ENCODE assay signal across 27 cellular contexts in genomic region chr10:43955978-43956377, GRCh38.
"Had no signal": no experiment of that assay in that cellular context is flagged by ENCODE, and none has a peak within 500 bp of the region (broad histone marks: within the 10 kb centered on the region; RNA-seq: fewer than 3 reads in every experiment).

No MANE protein-coding gene starts in this region.

- H3K27ac Mint-ChIP-seq: natural killer cell; stimulated activated effector memory CD8-positive, alpha-beta T cell treated with anti-CD3 and anti-CD28 coated beads, Interleukin-12 subunit alpha, Interleukin-12 subunit beta, amount 100 ng/mL, for 72 hours had no signal

- H2AFZ ChIP-seq: parathyroid adenoma had no signal

- H3K4me3 Mint-ChIP-seq: natural killer cell; stimulated activated effector memory CD8-positive, alpha-beta T cell treated with anti-CD3 and anti-CD28 coated beads, Interleukin-12 subunit alpha, Interleukin-12 subunit beta, amount 100 ng/mL, for 72 hours had no signal

- H3K36me3 Mint-ChIP-seq: stimulated activated effector memory CD8-positive, alpha-beta T cell treated with anti-CD3 and anti-CD28 coated beads, Interleukin-12 subunit alpha, Interleukin-12 subunit beta, amount 100 ng/mL, for 72 hours had no signal

- H3K4me1 ChIP-seq: lower lobe of right lung, prostate gland, right atrium auricular region, stomach, thyroid gland had no signal

- H3K27ac ChIP-seq: dorsolateral prefrontal cortex, epithelial cell of prostate, esophagus squamous epithelium, heart right ventricle, lower lobe of right lung, neutrophil, parathyroid adenoma, prostate gland, right atrium auricular region, stomach, thyroid gland had no signal

- H3K27me3 ChIP-seq: esophagus squamous epithelium, heart right ventricle, right atrium auricular region, stomach, thyroid gland had no signal

- H3K9ac ChIP-seq: parathyroid adenoma had no signal

- ATAC-seq: heart right ventricle; left colon; left ventricle myocardium superior; lower lobe of right lung; natural killer cell; sciatic nerve; stimulated activated effector memory CD8-positive, alpha-beta T cell treated with anti-CD3 and anti-CD28 coated beads, Interleukin-12 subunit alpha, Interleukin-12 subunit beta, amount 100 ng/mL, for 72 hours had no signal

- H3K9me3 ChIP-seq: esophagus squamous epithelium, lower lobe of right lung, neutrophil, prostate gland, right atrium auricular region, stomach, thyroid gland had no signal

- H3K4me2 ChIP-seq: smooth muscle cell had no signal

- DNase-seq: cerebellar nuclear complex; effector CD4-positive, alpha-beta T cell; esophagus squamous epithelium; foreskin melanocyte; glutamatergic neuron; heart right ventricle; hippocampal formation; kidney glomerular epithelial cell; left colon; left ventricle myocardium superior; lower lobe of right lung; natural killer cell; stimulated activated CD4-positive, alpha-beta T cell treated with anti-CD3 and anti-CD28 coated beads, Interleukin-2, amount 100 ng/mL, for 24 hours; stimulated activated CD4-positive, alpha-beta T cell treated with anti-CD3 and anti-CD28 coated beads, Interleukin-4, amount 100 ng/mL, for 24 hours; stimulated activated naive CD4-positive, alpha-beta T cell treated with Interleukin-2 at 50 U/mL for 16 hours; stomach; thyroid gland; trophoblast cell had no signal

- H3K36me3 ChIP-seq: esophagus squamous epithelium, heart right ventricle, lower lobe of right lung, neutrophil, prostate gland, right atrium auricular region, stomach, thyroid gland had no signal

- H3K4me3 ChIP-seq: dorsolateral prefrontal cortex, esophagus squamous epithelium, heart right ventricle, lower lobe of right lung, prostate gland, right atrium auricular region, smooth muscle cell, stomach, thyroid gland had no signal

- H3K4me1 Mint-ChIP-seq: natural killer cell; stimulated activated effector memory CD8-positive, alpha-beta T cell treated with anti-CD3 and anti-CD28 coated beads, Interleukin-12 subunit alpha, Interleukin-12 subunit beta, amount 100 ng/mL, for 72 hours had no signal
